In the genomic region with DNA sequence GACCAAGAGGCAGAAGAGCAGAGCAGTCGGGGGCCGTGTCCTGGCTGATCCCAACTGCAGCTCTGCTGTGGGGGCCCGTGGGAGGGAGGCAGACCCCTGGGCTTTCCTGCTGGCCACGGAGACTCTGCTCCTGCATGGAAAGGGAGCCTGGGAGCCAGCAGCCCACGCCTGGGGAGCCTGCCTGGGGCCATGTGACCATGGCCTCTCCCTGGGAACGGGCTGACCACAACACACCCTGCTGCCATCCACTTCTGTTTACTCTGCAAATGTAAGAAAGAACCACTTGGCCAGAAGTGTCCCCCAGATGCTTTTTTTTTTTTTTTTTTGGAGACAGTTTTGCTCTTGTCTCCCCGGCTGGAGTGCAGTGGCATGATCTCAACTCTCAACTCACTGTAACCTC, we compare ENCODE assay signal across 1 cellular context.
TF ChIP-seq lines count a peak whose summit lies in the region.

No MANE protein-coding gene starts in this region.

TF ChIP-seq in GM23338, 12 proteins besides CTCF, POLR2A, EP300 and RAD21:
- TF ChIP-seq EZH2 (IDR thresholded peaks at IDR 0.05; ENCODE audit: low read depth, unreplicated experiment) (no peak), JUNB (IDR thresholded peaks at IDR 0.05; ENCODE audit: unreplicated experiment) (no peak), ETS1 (IDR thresholded peaks at IDR 0.05) (no peak), CREB1 (CRISPR knock-in tag; IDR thresholded peaks at IDR 0.05; ENCODE audit: low read depth) (no peak), ZNF462 (CRISPR knock-in tag; IDR thresholded peaks at IDR 0.05) (no peak), ZNF331 (CRISPR knock-in tag; IDR thresholded peaks at IDR 0.05; ENCODE audit: low read depth) (no peak), POLR2AphosphoS5 (IDR thresholded peaks at IDR 0.05; ENCODE audit: low read depth) (no peak), EZH2phosphoT487 (IDR thresholded peaks at IDR 0.05; ENCODE audit: unreplicated experiment) (no peak), STAT1 (IDR thresholded peaks at IDR 0.05; ENCODE audit: unreplicated experiment) (no peak), NANOG (IDR thresholded peaks at IDR 0.05; ENCODE audit: borderline replicate concordance) (no peak), ZNF114 (CRISPR knock-in tag; IDR thresholded peaks at IDR 0.05) (no peak)
